1 cellular context compared by ENCODE assay signal in genomic region chr20:23244916-23245552, GRCh38.
TF ChIP-seq lines count a peak whose summit lies in the region.

No MANE protein-coding gene starts in this region.

TF ChIP-seq in K562, 482 proteins besides CTCF, POLR2A, EP300 and RAD21 (continued from another document):
- TF ChIP-seq, protein P1, sequence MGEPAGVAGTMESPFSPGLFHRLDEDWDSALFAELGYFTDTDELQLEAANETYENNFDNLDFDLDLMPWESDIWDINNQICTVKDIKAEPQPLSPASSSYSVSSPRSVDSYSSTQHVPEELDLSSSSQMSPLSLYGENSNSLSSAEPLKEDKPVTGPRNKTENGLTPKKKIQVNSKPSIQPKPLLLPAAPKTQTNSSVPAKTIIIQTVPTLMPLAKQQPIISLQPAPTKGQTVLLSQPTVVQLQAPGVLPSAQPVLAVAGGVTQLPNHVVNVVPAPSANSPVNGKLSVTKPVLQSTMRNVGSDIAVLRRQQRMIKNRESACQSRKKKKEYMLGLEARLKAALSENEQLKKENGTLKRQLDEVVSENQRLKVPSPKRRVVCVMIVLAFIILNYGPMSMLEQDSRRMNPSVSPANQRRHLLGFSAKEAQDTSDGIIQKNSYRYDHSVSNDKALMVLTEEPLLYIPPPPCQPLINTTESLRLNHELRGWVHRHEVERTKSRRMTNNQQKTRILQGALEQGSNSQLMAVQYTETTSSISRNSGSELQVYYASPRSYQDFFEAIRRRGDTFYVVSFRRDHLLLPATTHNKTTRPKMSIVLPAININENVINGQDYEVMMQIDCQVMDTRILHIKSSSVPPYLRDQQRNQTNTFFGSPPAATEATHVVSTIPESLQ (CRISPR knock-in tag; IDR thresholded peaks at IDR 0.05) = no peak
- TF ChIP-seq CEBPB (tag; IDR thresholded peaks at IDR 0.05) = no peak
- no peak for TF ChIP-seq MAX (CRISPR knock-in tag; IDR thresholded peaks at IDR 0.05)
- TF ChIP-seq, protein P2, sequence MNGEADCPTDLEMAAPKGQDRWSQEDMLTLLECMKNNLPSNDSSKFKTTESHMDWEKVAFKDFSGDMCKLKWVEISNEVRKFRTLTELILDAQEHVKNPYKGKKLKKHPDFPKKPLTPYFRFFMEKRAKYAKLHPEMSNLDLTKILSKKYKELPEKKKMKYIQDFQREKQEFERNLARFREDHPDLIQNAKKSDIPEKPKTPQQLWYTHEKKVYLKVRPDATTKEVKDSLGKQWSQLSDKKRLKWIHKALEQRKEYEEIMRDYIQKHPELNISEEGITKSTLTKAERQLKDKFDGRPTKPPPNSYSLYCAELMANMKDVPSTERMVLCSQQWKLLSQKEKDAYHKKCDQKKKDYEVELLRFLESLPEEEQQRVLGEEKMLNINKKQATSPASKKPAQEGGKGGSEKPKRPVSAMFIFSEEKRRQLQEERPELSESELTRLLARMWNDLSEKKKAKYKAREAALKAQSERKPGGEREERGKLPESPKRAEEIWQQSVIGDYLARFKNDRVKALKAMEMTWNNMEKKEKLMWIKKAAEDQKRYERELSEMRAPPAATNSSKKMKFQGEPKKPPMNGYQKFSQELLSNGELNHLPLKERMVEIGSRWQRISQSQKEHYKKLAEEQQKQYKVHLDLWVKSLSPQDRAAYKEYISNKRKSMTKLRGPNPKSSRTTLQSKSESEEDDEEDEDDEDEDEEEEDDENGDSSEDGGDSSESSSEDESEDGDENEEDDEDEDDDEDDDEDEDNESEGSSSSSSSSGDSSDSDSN (IDR thresholded peaks at IDR 0.05; ENCODE audit: borderline replicate concordance in 1 of 2, low read depth in 2 of 2, low read length in 2 of 2) = no peak
- no peak for TF ChIP-seq CREBBP (IDR thresholded peaks at IDR 0.05; ENCODE audit: low read depth, low read length)
- TF ChIP-seq, protein P3, sequence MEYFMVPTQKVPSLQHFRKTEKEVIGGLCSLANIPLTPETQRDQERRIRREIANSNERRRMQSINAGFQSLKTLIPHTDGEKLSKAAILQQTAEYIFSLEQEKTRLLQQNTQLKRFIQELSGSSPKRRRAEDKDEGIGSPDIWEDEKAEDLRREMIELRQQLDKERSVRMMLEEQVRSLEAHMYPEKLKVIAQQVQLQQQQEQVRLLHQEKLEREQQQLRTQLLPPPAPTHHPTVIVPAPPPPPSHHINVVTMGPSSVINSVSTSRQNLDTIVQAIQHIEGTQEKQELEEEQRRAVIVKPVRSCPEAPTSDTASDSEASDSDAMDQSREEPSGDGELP (CRISPR knock-in tag; IDR thresholded peaks at IDR 0.05; ENCODE audit: borderline replicate concordance) = no peak
- no peak for TF ChIP-seq STAG1 (CRISPR knock-in tag; IDR thresholded peaks at IDR 0.05; ENCODE audit: borderline replicate concordance)
- no peak for TF ChIP-seq THRA (IDR thresholded peaks at IDR 0.05)
- TF ChIP-seq MEIS2 (IDR thresholded peaks at IDR 0.05; ENCODE audit: partially characterized antibody) = no peak
- no peak for TF ChIP-seq LARP7 (IDR thresholded peaks at IDR 0.05)
- no peak for TF ChIP-seq TGIF2 (CRISPR knock-in tag; IDR thresholded peaks at IDR 0.05)
- no peak for TF ChIP-seq OTX1 (CRISPR knock-in tag; IDR thresholded peaks at IDR 0.05)
- TF ChIP-seq ETS2 (tag; IDR thresholded peaks at IDR 0.05; ENCODE audit: borderline replicate concordance, poor library complexity, severe bottlenecking) = no peak
- no peak for TF ChIP-seq GTF2B (IDR thresholded peaks at IDR 0.05; ENCODE audit: extremely low read depth, insufficient read length)
- TF ChIP-seq SIX5 (IDR thresholded peaks at IDR 0.05; ENCODE audit: borderline replicate concordance in 1 of 2, insufficient read depth in 1 of 2, low read depth in 1 of 2, low read length in 2 of 2) = no peak
